Comparison of ENCODE assay signal across 25 cellular contexts in the genomic region with DNA sequence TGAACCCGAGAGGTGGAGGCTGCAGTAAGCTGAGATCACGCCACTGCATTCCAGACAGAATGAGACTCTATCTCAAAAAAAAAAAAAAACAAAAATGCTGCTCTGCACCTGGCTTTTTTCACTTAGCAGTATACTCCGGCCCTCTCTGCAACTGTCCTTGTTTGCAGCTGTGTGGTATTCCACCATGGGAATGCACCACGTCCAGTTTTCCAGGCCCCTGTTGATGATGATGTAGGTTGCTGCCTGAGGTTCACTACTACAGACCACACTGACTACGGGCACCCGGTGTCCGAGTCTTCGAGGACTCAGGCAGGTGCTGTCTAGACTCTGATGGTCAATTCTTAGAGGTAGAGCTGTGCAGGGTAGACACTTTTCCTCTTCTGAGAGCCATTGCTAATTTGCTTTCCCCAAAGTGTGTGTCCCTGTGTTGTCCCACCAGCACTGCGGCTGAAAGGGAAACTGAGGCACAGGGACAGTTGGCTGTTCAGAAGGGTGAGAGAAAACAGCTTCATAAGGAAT.
"Had no signal": no experiment of that assay in that cellular context is flagged by ENCODE, and none has a peak within 500 bp of the region (broad histone marks: within the 10 kb centered on the region; RNA-seq: fewer than 3 reads in every experiment).

No MANE protein-coding gene starts in this region.

- H3K4me3 Mint-ChIP-seq: naive thymus-derived CD8-positive, alpha-beta T cell; neural crest cell; stimulated activated memory B cell treated with anti-CD40 and anti-IgM and Interleukin-4, amounts not matched to agents 10 μg/mL and 1 μg/mL and 100 μg/mL, for 72 hours; stimulated activated naive CD8-positive, alpha-beta T cell treated with anti-CD3 and anti-CD28 coated beads, Interleukin-15, amount 100 ng/mL, for 72 hours had no signal

- H3K4me1 ChIP-seq: colonic mucosa, parathyroid adenoma, psoas muscle, right lobe of liver had no signal

- H3K4me3 ChIP-seq: colonic mucosa, hepatocyte, lung, mucosa of descending colon, psoas muscle, right lobe of liver, testis, transverse colon, vagina had no signal

- H2AFZ ChIP-seq: hepatocyte, parathyroid adenoma had no signal

- H3K9me3 ChIP-seq: colonic mucosa, mucosa of descending colon, psoas muscle, right lobe of liver, testis, transverse colon, vagina had no signal

- H3K27ac ChIP-seq: colonic mucosa, parathyroid adenoma, psoas muscle, right lobe of liver, testis, transverse colon, vagina had no signal

- ATAC-seq: left colon; left ventricle myocardium superior; mucosa of descending colon; naive thymus-derived CD8-positive, alpha-beta T cell; psoas muscle; right lobe of liver; stimulated activated memory B cell treated with anti-CD40 and anti-IgM and Interleukin-4, amounts not matched to agents 10 μg/mL and 1 μg/mL and 100 μg/mL, for 72 hours; stimulated activated naive CD8-positive, alpha-beta T cell treated with anti-CD3 and anti-CD28 coated beads, Interleukin-15, amount 100 ng/mL, for 72 hours had no signal

- H3K4me2 ChIP-seq: hepatocyte had no signal

- H3K9ac ChIP-seq: parathyroid adenoma had no signal

- H3K36me3 ChIP-seq: colonic mucosa, right lobe of liver, transverse colon, vagina had no signal

- H3K27me3 Mint-ChIP-seq: stimulated activated naive CD8-positive, alpha-beta T cell treated with anti-CD3 and anti-CD28 coated beads, Interleukin-15, amount 100 ng/mL, for 72 hours had no signal

- FAIRE-seq: endothelial cell of umbilical vein had no signal

- H3K27ac Mint-ChIP-seq: naive thymus-derived CD8-positive, alpha-beta T cell; stimulated activated memory B cell treated with anti-CD40 and anti-IgM and Interleukin-4, amounts not matched to agents 10 μg/mL and 1 μg/mL and 100 μg/mL, for 72 hours; stimulated activated naive CD8-positive, alpha-beta T cell treated with anti-CD3 and anti-CD28 coated beads, Interleukin-15, amount 100 ng/mL, for 72 hours had no signal

- DNase-seq: colonic mucosa; dermis blood vessel endothelial cell; erythroblast; head of caudate nucleus; left colon; left ventricle myocardium superior; mucosa of descending colon; naive thymus-derived CD8-positive, alpha-beta T cell; nucleus accumbens; psoas muscle; retina; right lobe of liver; stimulated activated CD4-positive, alpha-beta T cell treated with anti-CD3 and anti-CD28 coated beads, Interleukin-15, amount 100 ng/mL, for 24 hours; stimulated activated CD4-positive, alpha-beta T cell treated with anti-CD3 and anti-CD28 coated beads, Interleukin-1b, Interleukin-23, amount 100 ng/mL, for 48 hours; stimulated activated CD4-positive, alpha-beta T cell treated with anti-CD3 and anti-CD28 coated beads, Interleukin-4, amount 100 ng/mL, for 24 hours; stimulated activated naive CD8-positive, alpha-beta T cell treated with anti-CD3 and anti-CD28 coated beads, Interleukin-15, amount 100 ng/mL, for 72 hours; testis; transverse colon had no signal

- H3K9me3 Mint-ChIP-seq: naive thymus-derived CD8-positive, alpha-beta T cell; neural crest cell; stimulated activated memory B cell treated with anti-CD40 and anti-IgM and Interleukin-4, amounts not matched to agents 10 μg/mL and 1 μg/mL and 100 μg/mL, for 72 hours; stimulated activated naive CD8-positive, alpha-beta T cell treated with anti-CD3 and anti-CD28 coated beads, Interleukin-15, amount 100 ng/mL, for 72 hours had no signal

- H3K79me2 ChIP-seq: hepatocyte, parathyroid adenoma had no signal

- H3K27me3 ChIP-seq: colonic mucosa, hepatocyte, right lobe of liver, testis, vagina had no signal

- H3K36me3 Mint-ChIP-seq: naive thymus-derived CD8-positive, alpha-beta T cell; stimulated activated memory B cell treated with anti-CD40 and anti-IgM and Interleukin-4, amounts not matched to agents 10 μg/mL and 1 μg/mL and 100 μg/mL, for 72 hours had no signal
